In genomic region chr19:48618278-48618915, GRCh38 we compare ENCODE assay signal across 9 cellular contexts. TPM values are rescaled to one million over a fixed set of nuclear protein-coding genes. Genes with fewer than 3 reads are reported as not detected.
DNase-seq lines count a peak whose midpoint lies in the region; ATAC-seq, FAIRE-seq and TF ChIP-seq lines count a peak whose summit lies in the region.
"Had no signal": no experiment of that assay in that cellular context is flagged by ENCODE, and none has a peak within 500 bp of the region (broad histone marks: within the 10 kb centered on the region; RNA-seq: fewer than 3 reads in every experiment).

No MANE protein-coding gene starts in this region.

- no peaks in the 10 kb centered on the region for H3K9me3 Mint-ChIP-seq in activated CD4-positive, alpha-beta T cell treated with anti-CD3 and anti-CD28 coated beads, Interleukin-2, amount 10 ng/mL, durations not matched to agents 24 days and 14 days
- no peaks in the 10 kb centered on the region for H3K9me3 Mint-ChIP-seq in astrocyte (ENCODE audit: unreplicated experiment)

- in situ Hi-C loops in HepG2 (cut with HindIII; ENCODE audit: extremely low pct_ligation_motif_present, low pct_unique_long_range_greater_than_20kb) = no loop called here

- H2AFZ ChIP-seq in astrocyte (ENCODE audit: low read depth, low read length) (no peak overlapping the region), HepG2 (ENCODE audit: low read length) (no peak overlapping the region)

- peak; percentile 64 for DNase-seq in activated CD4-positive, alpha-beta T cell treated with anti-CD3 and anti-CD28 coated beads, Interleukin-2, amount 10 ng/mL, durations not matched to agents 24 days and 14 days
- no peak for DNase-seq in activated CD4-positive, alpha-beta T cell treated with anti-CD3 and anti-CD28 coated beads for 4 hours
- DNase-seq in astrocyte (ENCODE audit: low read depth) (no peak), HepG2 (ENCODE audit: low spot score) (no peak), tibial artery (peak in 1 of 2 donors; percentile 67), SKM-1 treated with dmso at 0.1 percent for 144 hours (lab: John Stamatoyannopoulos, UW; ENCODE audit: unreplicated experiment) (no peak)
- no peak for DNase-seq in stimulated activated CD4-positive, alpha-beta T cell treated with anti-CD3 and anti-CD28 coated beads, Interleukin-1b, Interleukin-23, amount 100 ng/mL, for 48 hours

- no peak for TF ChIP-seq RAD21 in HepG2 (CRISPR knock-in tag; IDR thresholded peaks at IDR 0.05)

- FAIRE-seq in astrocyte (lab: Jason Lieb, UNC) (no peak), HepG2 (lab: Jason Lieb, UNC) (peak; percentile 15)

- peak overlapping the region; percentile 91 for H3K4me3 Mint-ChIP-seq in activated CD4-positive, alpha-beta T cell treated with anti-CD3 and anti-CD28 coated beads, Interleukin-2, amount 10 ng/mL, durations not matched to agents 24 days and 14 days
- H3K4me3 Mint-ChIP-seq in astrocyte (ENCODE audit: unreplicated experiment) = peak overlapping the region; percentile 99

- H3K4me3 ChIP-seq in astrocyte (ENCODE audit: insufficient read depth, low read depth, low read length) (peak overlapping the region; percentile 99), HepG2 (replicated peaks in 1 of 3; ENCODE audit: insufficient read depth in 1 of 3, low read depth in 2 of 3, low read length in 3 of 3) (peak overlapping the region; percentile 89 to 99 (median 89)), tibial artery (peak overlapping the region; percentile 72 to 81)

- peaks cover 31% of the 10 kb centered on the region for H3K4me1 Mint-ChIP-seq in activated CD4-positive, alpha-beta T cell treated with anti-CD3 and anti-CD28 coated beads, Interleukin-2, amount 10 ng/mL, durations not matched to agents 24 days and 14 days
- peaks cover 36% of the 10 kb centered on the region for H3K4me1 Mint-ChIP-seq in astrocyte (ENCODE audit: low read depth, unreplicated experiment)

- no peak for TF ChIP-seq POLR2A in HepG2 (IDR thresholded peaks at IDR 0.05; ENCODE audit: insufficient read depth in 1 of 2, low read depth in 2 of 2, low read length in 2 of 2)

- POLR2A ChIA-PET in HepG2 (lab: Yijun Ruan, JAX) = interaction anchor here (0.6 to 1.6 kb wide), 30 partner anchors 8 to 463 kb away, joined by 3 to 61 read pairs (median 6); partner anchors contain the start of genes CA11, DBP, NUCB1 and SPACA4

- H3K27me3 ChIP-seq in astrocyte (ENCODE audit: insufficient read depth, low read length) (no peaks in the 10 kb centered on the region), HepG2 (ENCODE audit: control insufficient read depth in 1 of 2, insufficient read depth in 2 of 2, low read length in 2 of 2) (no peaks in the 10 kb centered on the region; a peak in 1 of 5 replicates), tibial artery (no peaks in the 10 kb centered on the region)

- H3K79me2 ChIP-seq in astrocyte (ENCODE audit: insufficient read depth, low read length) (peaks cover 51% of the 10 kb centered on the region), HepG2 (ENCODE audit: insufficient read depth, low read length) (peaks cover 33% of the 10 kb centered on the region)

- peaks cover 68% of the 10 kb centered on the region for H3K36me3 Mint-ChIP-seq in activated CD4-positive, alpha-beta T cell treated with anti-CD3 and anti-CD28 coated beads, Interleukin-2, amount 10 ng/mL, durations not matched to agents 24 days and 14 days (ENCODE audit: low read depth)
- peaks cover 16% of the 10 kb centered on the region for H3K36me3 Mint-ChIP-seq in astrocyte (ENCODE audit: low read depth, unreplicated experiment)

- H3K36me3 ChIP-seq in astrocyte (ENCODE audit: insufficient read depth, low read length) (peaks cover 21% of the 10 kb centered on the region), HepG2 (replicated peaks in 1 of 2; ENCODE audit: control insufficient read depth in 1 of 2, insufficient read depth in 2 of 2, low read length in 2 of 2) (peaks cover 15 to 28% of the 10 kb centered on the region in 2 experiments), tibial artery (peaks cover 24 to 40% (median 31%) of the 10 kb centered on the region in 3 donors)

- no peaks in the 10 kb centered on the region for H3K27me3 Mint-ChIP-seq in activated CD4-positive, alpha-beta T cell treated with anti-CD3 and anti-CD28 coated beads, Interleukin-2, amount 10 ng/mL, durations not matched to agents 24 days and 14 days
- H3K27me3 Mint-ChIP-seq in astrocyte (ENCODE audit: low read depth, unreplicated experiment) = no peaks in the 10 kb centered on the region

- H3K4me1 ChIP-seq in astrocyte (ENCODE audit: insufficient read depth, low read length) = peaks cover 41% of the 10 kb centered on the region
- H3K4me1 ChIP-seq in HepG2 (ENCODE audit: insufficient read depth, low read length) = peaks cover 47% of the 10 kb centered on the region
- peaks cover 0 to 64% (median 28%) of the 10 kb centered on the region in 4 donors for H3K4me1 ChIP-seq in tibial artery

- H3K9ac ChIP-seq in astrocyte (ENCODE audit: low read length) = peak overlapping the region; percentile 99
- peak overlapping the region; percentile 96 for H3K9ac ChIP-seq in HepG2 (ENCODE audit: insufficient read depth, low read depth, low read length)

- H3K27ac Mint-ChIP-seq in activated CD4-positive, alpha-beta T cell treated with anti-CD3 and anti-CD28 coated beads, Interleukin-2, amount 10 ng/mL, durations not matched to agents 24 days and 14 days = peak overlapping the region; percentile 98
- peak overlapping the region; percentile 99 for H3K27ac Mint-ChIP-seq in astrocyte (ENCODE audit: unreplicated experiment)

- no peak for TF ChIP-seq CTCF in astrocyte (IDR thresholded peaks at IDR 0.05; ENCODE audit: insufficient read depth, low read depth, low read length)
- TF ChIP-seq CTCF in HepG2 (CRISPR knock-in tag; IDR thresholded peaks at IDR 0.05) = no peak
- TF ChIP-seq CTCF in tibial artery (IDR thresholded peaks at IDR 0.05) = no peak

- CTCF ChIA-PET in HepG2 (lab: Yijun Ruan, JAX; ENCODE audit: low intra/inter-chr PET ratio, low total read pairs) = no interaction called here

- TSS peak; percentile 84 for BruUV-seq in HepG2 (replicated peaks; lab: Mats Ljungman, UMichigan)

- H3K4me2 ChIP-seq in astrocyte (ENCODE audit: low read length) (peak overlapping the region; percentile 93), HepG2 (ENCODE audit: low read depth, low read length) (peak overlapping the region; percentile 89)

- H3K9me3 ChIP-seq in astrocyte (ENCODE audit: insufficient read depth, low read depth, low read length) = no peaks in the 10 kb centered on the region
- H3K9me3 ChIP-seq in HepG2 (ENCODE audit: low read length) = no peaks in the 10 kb centered on the region
- no peaks in the 10 kb centered on the region for H3K9me3 ChIP-seq in tibial artery

- ATAC-seq in HepG2 (no peak), GM18870 (IDR thresholded peaks at IDR 0.05; ENCODE audit: unreplicated experiment) (no peak)

- TF ChIP-seq EP300 in HepG2 (IDR thresholded peaks at IDR 0.05; ENCODE audit: low read depth in 2 of 2, low read length in 2 of 2) = no peak
- no peak for TF ChIP-seq EP300 in HepG2 (CRISPR knock-in tag; IDR thresholded peaks at IDR 0.05; ENCODE audit: borderline replicate concordance)

- intact Hi-C loops in activated CD4-positive, alpha-beta T cell treated with anti-CD3 and anti-CD28 coated beads, Interleukin-2, amount 10 ng/mL, durations not matched to agents 24 days and 14 days (cut with micrococcal nuclease) = no loop called here
- intact Hi-C loops in HepG2 (cut with micrococcal nuclease; ENCODE audit: unreplicated experiment) = loop anchor here (2.0 kb wide), 1 partner anchor 16 kb away; no protein-coding TSS in a partner anchor
- intact Hi-C loops in tibial artery (cut with DNase I; ENCODE audit: low total_unique reads) = no loop called here

- H3K27ac ChIP-seq in astrocyte (ENCODE audit: low read depth, low read length) = peak overlapping the region; percentile 89
- H3K27ac ChIP-seq in HepG2 (ENCODE audit: extremely low read length, insufficient read depth, low read length) = peak overlapping the region; percentile 76
- peak overlapping the region; percentile 86 to 91 for H3K27ac ChIP-seq in tibial artery

- WGBS in HepG2 (ENCODE audit: low lambda C conversion rate) = 2% methylated on average over 18 of the region's 18 CpGs

- H4K20me1 ChIP-seq in astrocyte (ENCODE audit: insufficient read depth, low read length) (peaks cover 52% of the 10 kb centered on the region), HepG2 (ENCODE audit: insufficient read depth, low read length) (peaks cover 38% of the 10 kb centered on the region)

RNA-seq across cellular contexts. Expression of gene RPL18, which starts 0.6 kb away (rescaled TPM):
- total RNA-seq in activated CD4-positive, alpha-beta T cell treated with anti-CD3 and anti-CD28 coated beads, Interleukin-2, amount 10 ng/mL, durations not matched to agents 24 days and 14 days = 1,885 and 1,938 TPM in 2 replicates
- total RNA-seq in astrocyte (1,046 and 1,102 TPM in 2 replicates), HepG2 (2016; rRNA removed; fragmentation: Illumina TruSeq; extraction: Trizol) (1,485 and 1,498 TPM in 2 replicates)
- 2,025 and 2,222 TPM in 2 replicates for total RNA-seq in HepG2 (2016; cell fraction: cytosol; rRNA removed; fragmentation: Illumina TruSeq; extraction: Trizol; ENCODE audit: low read depth)
- total RNA-seq in HepG2 (2016; cell fraction: insoluble cytoplasmic fraction; rRNA removed; fragmentation: Illumina TruSeq; extraction: Trizol) = 1,518 and 1,544 TPM in 2 replicates
- total RNA-seq in HepG2 (2016; cell fraction: membrane; rRNA removed; fragmentation: Illumina TruSeq; extraction: Trizol) = 3,207 and 3,209 TPM in 2 replicates
- 626 and 716 TPM in 2 replicates for total RNA-seq in HepG2 (2016; cell fraction: nucleus; rRNA removed; fragmentation: Illumina TruSeq; extraction: Trizol)
- polyA plus RNA-seq in HepG2 (2011; rRNA removed) = 1,639 and 1,894 TPM in 2 replicates
- 2,410 and 2,836 TPM in 2 replicates for polyA plus RNA-seq in HepG2 (2011; cell fraction: cytosol; rRNA removed)
- 774 and 847 TPM in 2 replicates for polyA plus RNA-seq in HepG2 (2011; cell fraction: nucleus; rRNA removed)
- 1,965 and 2,530 TPM in 2 replicates for polyA plus RNA-seq in HepG2 (2012)
- 2,734 and 3,086 TPM in 2 replicates for polyA plus RNA-seq in HepG2 (2016; cell fraction: cytosol; fragmentation: Illumina TruSeq; extraction: Trizol; ENCODE audit: low read depth)
- 1,714 and 1,747 TPM in 2 replicates for polyA plus RNA-seq in HepG2 (2016; cell fraction: insoluble cytoplasmic fraction; fragmentation: Illumina TruSeq; extraction: Trizol; ENCODE audit: low read depth)
- polyA plus RNA-seq in HepG2 (2016; cell fraction: membrane; fragmentation: Illumina TruSeq; extraction: Trizol; ENCODE audit: low read depth) = 3,734 and 3,811 TPM in 2 replicates
- polyA plus RNA-seq in HepG2 (2016; cell fraction: nucleus; fragmentation: Illumina TruSeq; extraction: Trizol; ENCODE audit: insufficient read depth, low read depth) = 1,314 and 1,387 TPM in 2 replicates
- polyA minus RNA-seq in HepG2 (2011; rRNA and poly(A)+ RNA removed; ENCODE audit: low replicate concordance) = 713 and 1,028 TPM in 2 replicates
- polyA minus RNA-seq in HepG2 (2011; cell fraction: cytosol; rRNA and poly(A)+ RNA removed) = 556 and 566 TPM in 2 replicates
- polyA minus RNA-seq in HepG2 (2011; cell fraction: nucleus; rRNA and poly(A)+ RNA removed) = 180 and 193 TPM in 2 replicates

RNA-seq across cellular contexts. Expression of gene SPHK2, which starts 0.9 kb away (rescaled TPM):
- total RNA-seq in activated CD4-positive, alpha-beta T cell treated with anti-CD3 and anti-CD28 coated beads, Interleukin-2, amount 10 ng/mL, durations not matched to agents 24 days and 14 days = 36.4 and 39.0 TPM in 2 replicates
- 25.4 and 29.4 TPM in 2 replicates for total RNA-seq in astrocyte
- total RNA-seq in HepG2 (2016; rRNA removed; fragmentation: Illumina TruSeq; extraction: Trizol) = 11.1 and 14.4 TPM in 2 replicates
- total RNA-seq in HepG2 (2016; cell fraction: cytosol; rRNA removed; fragmentation: Illumina TruSeq; extraction: Trizol; ENCODE audit: low read depth) = 5.0 and 6.0 TPM in 2 replicates
- total RNA-seq in HepG2 (2016; cell fraction: insoluble cytoplasmic fraction; rRNA removed; fragmentation: Illumina TruSeq; extraction: Trizol) = 8.9 and 15.9 TPM in 2 replicates
- 10.7 and 12.1 TPM in 2 replicates for total RNA-seq in HepG2 (2016; cell fraction: membrane; rRNA removed; fragmentation: Illumina TruSeq; extraction: Trizol)
- total RNA-seq in HepG2 (2016; cell fraction: nucleus; rRNA removed; fragmentation: Illumina TruSeq; extraction: Trizol) = 10.2 and 11.3 TPM in 2 replicates
- 2.9 and 4.5 TPM in 2 replicates for polyA plus RNA-seq in HepG2 (2011; rRNA removed)
- polyA plus RNA-seq in HepG2 (2011; cell fraction: cytosol; rRNA removed) = 2.2 and 3.8 TPM in 2 replicates
- polyA plus RNA-seq in HepG2 (2011; cell fraction: nucleus; rRNA removed) = 17.1 and 20.8 TPM in 2 replicates
- polyA plus RNA-seq in HepG2 (2012) = 2.8 and 3.1 TPM in 2 replicates
- 3.0 and 3.7 TPM in 2 replicates for polyA plus RNA-seq in HepG2 (2016; cell fraction: cytosol; fragmentation: Illumina TruSeq; extraction: Trizol; ENCODE audit: low read depth)
- 10.5 and 14.1 TPM in 2 replicates for polyA plus RNA-seq in HepG2 (2016; cell fraction: insoluble cytoplasmic fraction; fragmentation: Illumina TruSeq; extraction: Trizol; ENCODE audit: low read depth)
- polyA plus RNA-seq in HepG2 (2016; cell fraction: membrane; fragmentation: Illumina TruSeq; extraction: Trizol; ENCODE audit: low read depth) = 7.7 and 9.4 TPM in 2 replicates
- 24.3 and 24.6 TPM in 2 replicates for polyA plus RNA-seq in HepG2 (2016; cell fraction: nucleus; fragmentation: Illumina TruSeq; extraction: Trizol; ENCODE audit: insufficient read depth, low read depth)
- 11.6 and 13.3 TPM in 2 replicates for polyA minus RNA-seq in HepG2 (2011; rRNA and poly(A)+ RNA removed; ENCODE audit: low replicate concordance)
- 3.5 and 3.8 TPM in 2 replicates for polyA minus RNA-seq in HepG2 (2011; cell fraction: cytosol; rRNA and poly(A)+ RNA removed)
- polyA minus RNA-seq in HepG2 (2011; cell fraction: nucleus; rRNA and poly(A)+ RNA removed) = 9.0 and 10.2 TPM in 2 replicates

RNA-seq across cellular contexts. Expression of gene FAM83E, which starts 3.5 kb away (rescaled TPM):
- total RNA-seq in activated CD4-positive, alpha-beta T cell treated with anti-CD3 and anti-CD28 coated beads, Interleukin-2, amount 10 ng/mL, durations not matched to agents 24 days and 14 days = 5.1 and 6.4 TPM in 2 replicates
- 1.3 and 1.7 TPM in 2 replicates for total RNA-seq in astrocyte
- total RNA-seq in HepG2 (2016; rRNA removed; fragmentation: Illumina TruSeq; extraction: Trizol) = 0.60 TPM in 1 of 2 replicates, not detected in the other
- total RNA-seq in HepG2 (2016; cell fraction: cytosol; rRNA removed; fragmentation: Illumina TruSeq; extraction: Trizol; ENCODE audit: low read depth) = not detected in 2 replicates
- total RNA-seq in HepG2 (2016; cell fraction: insoluble cytoplasmic fraction; rRNA removed; fragmentation: Illumina TruSeq; extraction: Trizol) = 0.30 TPM in 1 of 2 replicates, not detected in the other
- total RNA-seq in HepG2 (2016; cell fraction: membrane; rRNA removed; fragmentation: Illumina TruSeq; extraction: Trizol) = not detected in 2 replicates
- 1.6 and 1.9 TPM in 2 replicates for total RNA-seq in HepG2 (2016; cell fraction: nucleus; rRNA removed; fragmentation: Illumina TruSeq; extraction: Trizol)
- polyA plus RNA-seq in HepG2 (2011; rRNA removed) = 0.13 and 0.18 TPM in 2 replicates
- polyA plus RNA-seq in HepG2 (2011; cell fraction: cytosol; rRNA removed) = not detected in 2 replicates
- polyA plus RNA-seq in HepG2 (2011; cell fraction: nucleus; rRNA removed) = 1.7 and 1.8 TPM in 2 replicates
- polyA plus RNA-seq in HepG2 (2012) = 0.15 and 0.28 TPM in 2 replicates
- polyA plus RNA-seq in HepG2 (2016; cell fraction: cytosol; fragmentation: Illumina TruSeq; extraction: Trizol; ENCODE audit: low read depth) = not detected in 2 replicates
- polyA plus RNA-seq in HepG2 (2016; cell fraction: insoluble cytoplasmic fraction; fragmentation: Illumina TruSeq; extraction: Trizol; ENCODE audit: low read depth) = not detected in 2 replicates
- not detected in 2 replicates for polyA plus RNA-seq in HepG2 (2016; cell fraction: membrane; fragmentation: Illumina TruSeq; extraction: Trizol; ENCODE audit: low read depth)
- 1.1 and 1.2 TPM in 2 replicates for polyA plus RNA-seq in HepG2 (2016; cell fraction: nucleus; fragmentation: Illumina TruSeq; extraction: Trizol; ENCODE audit: insufficient read depth, low read depth)
- polyA minus RNA-seq in HepG2 (2011; rRNA and poly(A)+ RNA removed; ENCODE audit: low replicate concordance) = 0.28 and 0.52 TPM in 2 replicates
- polyA minus RNA-seq in HepG2 (2011; cell fraction: cytosol; rRNA and poly(A)+ RNA removed) = not detected in 2 replicates
- polyA minus RNA-seq in HepG2 (2011; cell fraction: nucleus; rRNA and poly(A)+ RNA removed) = 3.6 and 6.2 TPM in 2 replicates
- total RNA-seq: Daoy had no signal

RNA-seq across cellular contexts. Expression of gene SPACA4, which starts 11.9 kb away (rescaled TPM):
- total RNA-seq in activated CD4-positive, alpha-beta T cell treated with anti-CD3 and anti-CD28 coated beads, Interleukin-2, amount 10 ng/mL, durations not matched to agents 24 days and 14 days = not detected in 2 replicates
- not detected in 2 replicates for total RNA-seq in astrocyte
- not detected in 2 replicates for total RNA-seq in HepG2 (2016; rRNA removed; fragmentation: Illumina TruSeq; extraction: Trizol)
- not detected in 2 replicates for total RNA-seq in HepG2 (2016; cell fraction: cytosol; rRNA removed; fragmentation: Illumina TruSeq; extraction: Trizol; ENCODE audit: low read depth)
- not detected in 2 replicates for total RNA-seq in HepG2 (2016; cell fraction: insoluble cytoplasmic fraction; rRNA removed; fragmentation: Illumina TruSeq; extraction: Trizol)
- not detected in 2 replicates for total RNA-seq in HepG2 (2016; cell fraction: membrane; rRNA removed; fragmentation: Illumina TruSeq; extraction: Trizol)
- not detected in 2 replicates for total RNA-seq in HepG2 (2016; cell fraction: nucleus; rRNA removed; fragmentation: Illumina TruSeq; extraction: Trizol)
- not detected in 2 replicates for polyA plus RNA-seq in HepG2 (2011; rRNA removed)
- not detected in 2 replicates for polyA plus RNA-seq in HepG2 (2011; cell fraction: cytosol; rRNA removed)
- polyA plus RNA-seq in HepG2 (2011; cell fraction: nucleus; rRNA removed) = not detected in 2 replicates
- polyA plus RNA-seq in HepG2 (2012) = not detected in 2 replicates
- not detected in 2 replicates for polyA plus RNA-seq in HepG2 (2016; cell fraction: cytosol; fragmentation: Illumina TruSeq; extraction: Trizol; ENCODE audit: low read depth)
- polyA plus RNA-seq in HepG2 (2016; cell fraction: insoluble cytoplasmic fraction; fragmentation: Illumina TruSeq; extraction: Trizol; ENCODE audit: low read depth) = not detected in 2 replicates
- polyA plus RNA-seq in HepG2 (2016; cell fraction: membrane; fragmentation: Illumina TruSeq; extraction: Trizol; ENCODE audit: low read depth) = not detected in 2 replicates
- polyA plus RNA-seq in HepG2 (2016; cell fraction: nucleus; fragmentation: Illumina TruSeq; extraction: Trizol; ENCODE audit: insufficient read depth, low read depth) = not detected in 2 replicates
- not detected in 2 replicates for polyA minus RNA-seq in HepG2 (2011; rRNA and poly(A)+ RNA removed; ENCODE audit: low replicate concordance)
- not detected in 2 replicates for polyA minus RNA-seq in HepG2 (2011; cell fraction: cytosol; rRNA and poly(A)+ RNA removed)
- polyA minus RNA-seq in HepG2 (2011; cell fraction: nucleus; rRNA and poly(A)+ RNA removed) = not detected in 2 replicates
- total RNA-seq: Daoy had no signal

RNA-seq across cellular contexts. Expression of gene DBP, which starts 18.8 kb away (rescaled TPM):
- total RNA-seq in activated CD4-positive, alpha-beta T cell treated with anti-CD3 and anti-CD28 coated beads, Interleukin-2, amount 10 ng/mL, durations not matched to agents 24 days and 14 days = 10.7 and 11.2 TPM in 2 replicates
- total RNA-seq in astrocyte = 1.2 and 1.5 TPM in 2 replicates
- 5.5 and 5.8 TPM in 2 replicates for total RNA-seq in HepG2 (2016; rRNA removed; fragmentation: Illumina TruSeq; extraction: Trizol)
- total RNA-seq in HepG2 (2016; cell fraction: cytosol; rRNA removed; fragmentation: Illumina TruSeq; extraction: Trizol; ENCODE audit: low read depth) = 2.6 and 4.6 TPM in 2 replicates
- 2.5 and 6.3 TPM in 2 replicates for total RNA-seq in HepG2 (2016; cell fraction: insoluble cytoplasmic fraction; rRNA removed; fragmentation: Illumina TruSeq; extraction: Trizol)
- 6.0 TPM in 2 replicates for total RNA-seq in HepG2 (2016; cell fraction: membrane; rRNA removed; fragmentation: Illumina TruSeq; extraction: Trizol)
- 2.5 and 2.9 TPM in 2 replicates for total RNA-seq in HepG2 (2016; cell fraction: nucleus; rRNA removed; fragmentation: Illumina TruSeq; extraction: Trizol)
- polyA plus RNA-seq in HepG2 (2011; rRNA removed) = 1.7 and 2.1 TPM in 2 replicates
- polyA plus RNA-seq in HepG2 (2011; cell fraction: cytosol; rRNA removed) = 2.1 and 2.5 TPM in 2 replicates
- 2.7 and 3.2 TPM in 2 replicates for polyA plus RNA-seq in HepG2 (2011; cell fraction: nucleus; rRNA removed)
- polyA plus RNA-seq in HepG2 (2012) = 3.6 and 3.7 TPM in 2 replicates
- 2.3 and 2.6 TPM in 2 replicates for polyA plus RNA-seq in HepG2 (2016; cell fraction: cytosol; fragmentation: Illumina TruSeq; extraction: Trizol; ENCODE audit: low read depth)
- polyA plus RNA-seq in HepG2 (2016; cell fraction: insoluble cytoplasmic fraction; fragmentation: Illumina TruSeq; extraction: Trizol; ENCODE audit: low read depth) = 5.2 and 5.4 TPM in 2 replicates
- 2.9 and 5.4 TPM in 2 replicates for polyA plus RNA-seq in HepG2 (2016; cell fraction: membrane; fragmentation: Illumina TruSeq; extraction: Trizol; ENCODE audit: low read depth)
- polyA plus RNA-seq in HepG2 (2016; cell fraction: nucleus; fragmentation: Illumina TruSeq; extraction: Trizol; ENCODE audit: insufficient read depth, low read depth) = 5.1 and 6.2 TPM in 2 replicates
- polyA minus RNA-seq in HepG2 (2011; rRNA and poly(A)+ RNA removed; ENCODE audit: low replicate concordance) = 2.0 and 5.8 TPM in 2 replicates
- polyA minus RNA-seq in HepG2 (2011; cell fraction: cytosol; rRNA and poly(A)+ RNA removed) = 2.3 and 2.7 TPM in 2 replicates
- polyA minus RNA-seq in HepG2 (2011; cell fraction: nucleus; rRNA and poly(A)+ RNA removed) = 1.5 and 3.0 TPM in 2 replicates
